In genomic region chr3:11734-12133, GRCh38 we compare ENCODE assay signal across 8 cellular contexts.
DNase-seq lines count a peak whose midpoint lies in the region; ATAC-seq and TF ChIP-seq lines count a peak whose summit lies in the region.

No MANE protein-coding gene starts in this region.

- CTCF ChIA-PET in CD4-positive, alpha-beta memory T cell (lab: Charles Lee; ENCODE audit: partially characterized antibody): no interaction called here

- H3K4me3 ChIP-seq in CD4-positive, alpha-beta memory T cell (ENCODE audit: low read length in 2 of 2): no peak overlapping the region

- no peaks in the 10 kb centered on the region for H3K27me3 ChIP-seq in CD4-positive, alpha-beta memory T cell (ENCODE audit: insufficient read depth, low read length)

- no peaks in the 10 kb centered on the region for H3K4me1 ChIP-seq in CD4-positive, alpha-beta memory T cell (ENCODE audit: insufficient read depth, low read length)

- intact Hi-C loops in CD4-positive, alpha-beta memory T cell (cut with micrococcal nuclease): no loop called here
- intact Hi-C loops in dendritic cell treated with granulocyte-macrophage colony-stimulating factor and Interleukin-4, amounts not matched to agents 40 ng/mL and 50 ng/mL, for 4 days (cut with micrococcal nuclease): no loop called here

- no peaks in the 10 kb centered on the region for H3K36me3 Mint-ChIP-seq in CD4-positive, alpha-beta memory T cell
- no peaks in the 10 kb centered on the region for H3K36me3 Mint-ChIP-seq in dendritic cell treated with granulocyte-macrophage colony-stimulating factor and Interleukin-4, amounts not matched to agents 40 ng/mL and 50 ng/mL, for 4 days (ENCODE audit: low read depth)
- H3K36me3 Mint-ChIP-seq in nephron progenitor cell (ENCODE audit: low read depth): peaks cover 5% of the 10 kb centered on the region

- no peaks in the 10 kb centered on the region for H3K27me3 Mint-ChIP-seq in CD4-positive, alpha-beta memory T cell
- peaks cover 6% of the 10 kb centered on the region for H3K27me3 Mint-ChIP-seq in dendritic cell treated with granulocyte-macrophage colony-stimulating factor and Interleukin-4, amounts not matched to agents 40 ng/mL and 50 ng/mL, for 4 days
- H3K27me3 Mint-ChIP-seq in nephron progenitor cell (ENCODE audit: low read depth, poor library complexity): peaks cover 16% of the 10 kb centered on the region

- H3K9me3 ChIP-seq in CD4-positive, alpha-beta memory T cell (ENCODE audit: control insufficient read depth in 1 of 2, low read length in 2 of 2): no peaks in the 10 kb centered on the region

- POLR2A ChIA-PET in CD4-positive, alpha-beta memory T cell (lab: Charles Lee; ENCODE audit: partially characterized antibody): no interaction called here

- DNase-seq in CD4-positive, alpha-beta memory T cell: no peak
- DNase-seq in NCI-H69 (lab: John Stamatoyannopoulos, UW) (peak; percentile 58), nephron progenitor cell (peak; percentile 21), DMS153 treated with DMSO at 0.1 percent for 48 hours (lab: John Stamatoyannopoulos, UW; ENCODE audit: unreplicated experiment) (no peak), NCI-H226 (no peak)

- no peak for ATAC-seq in HG02763 (IDR thresholded peaks at IDR 0.05; ENCODE audit: unreplicated experiment)
- ATAC-seq in GM21390 (IDR thresholded peaks at IDR 0.05; ENCODE audit: unreplicated experiment): no peak

- H3K9me3 Mint-ChIP-seq in CD4-positive, alpha-beta memory T cell: peaks cover 0 to 5% (median 2%) of the 10 kb centered on the region in 8 donors
- H3K9me3 Mint-ChIP-seq in dendritic cell treated with granulocyte-macrophage colony-stimulating factor and Interleukin-4, amounts not matched to agents 40 ng/mL and 50 ng/mL, for 4 days: peaks cover 9% of the 10 kb centered on the region
- peaks cover 11% of the 10 kb centered on the region for H3K9me3 Mint-ChIP-seq in nephron progenitor cell

- peak overlapping the region in 3 of 8 donors; percentile 9 to 77 (median 69) for H3K4me3 Mint-ChIP-seq in CD4-positive, alpha-beta memory T cell
- peak overlapping the region; percentile 32 for H3K4me3 Mint-ChIP-seq in dendritic cell treated with granulocyte-macrophage colony-stimulating factor and Interleukin-4, amounts not matched to agents 40 ng/mL and 50 ng/mL, for 4 days
- H3K4me3 Mint-ChIP-seq in nephron progenitor cell: peak overlapping the region; percentile 85

- H3K36me3 ChIP-seq in CD4-positive, alpha-beta memory T cell (ENCODE audit: insufficient read depth, low read length): no peaks in the 10 kb centered on the region

- H3K4me1 Mint-ChIP-seq in CD4-positive, alpha-beta memory T cell: no peaks in the 10 kb centered on the region
- H3K4me1 Mint-ChIP-seq in dendritic cell treated with granulocyte-macrophage colony-stimulating factor and Interleukin-4, amounts not matched to agents 40 ng/mL and 50 ng/mL, for 4 days (ENCODE audit: low read depth): no peaks in the 10 kb centered on the region
- no peaks in the 10 kb centered on the region for H3K4me1 Mint-ChIP-seq in nephron progenitor cell

- H3K27ac ChIP-seq in CD4-positive, alpha-beta memory T cell (ENCODE audit: low read depth, low read length): no peak overlapping the region

- no peak for TF ChIP-seq CTCF in nephron progenitor cell (IDR thresholded peaks at IDR 0.05)

- peak overlapping the region in 5 of 7 donors; percentile 8 to 92 (median 68) for H3K27ac Mint-ChIP-seq in CD4-positive, alpha-beta memory T cell
- no peak overlapping the region for H3K27ac Mint-ChIP-seq in dendritic cell treated with granulocyte-macrophage colony-stimulating factor and Interleukin-4, amounts not matched to agents 40 ng/mL and 50 ng/mL, for 4 days
- H3K27ac Mint-ChIP-seq in nephron progenitor cell: peak overlapping the region; percentile 97

Comparison
In these comparisons a context has a peak if more than half of its experiments do, and no peak if none do; other contexts are left out.
1. DNase-seq: peak in NCI-H69 (single experiment) and nephron progenitor cell (single experiment); none in CD4-positive, alpha-beta memory T cell (0 of 5), DMS153 treated with DMSO at 0.1 percent for 48 hours (single experiment) and NCI-H226 (single experiment).